In genomic region chr18:48140738-48141137, GRCh38 we compare ENCODE assay signal across 1 cellular context.
TF ChIP-seq lines count a peak whose summit lies in the region.

No MANE protein-coding gene starts in this region.

TF ChIP-seq in H1, 55 proteins besides CTCF, POLR2A, EP300 and RAD21 (continued from another document):
- TF ChIP-seq, protein P1, sequence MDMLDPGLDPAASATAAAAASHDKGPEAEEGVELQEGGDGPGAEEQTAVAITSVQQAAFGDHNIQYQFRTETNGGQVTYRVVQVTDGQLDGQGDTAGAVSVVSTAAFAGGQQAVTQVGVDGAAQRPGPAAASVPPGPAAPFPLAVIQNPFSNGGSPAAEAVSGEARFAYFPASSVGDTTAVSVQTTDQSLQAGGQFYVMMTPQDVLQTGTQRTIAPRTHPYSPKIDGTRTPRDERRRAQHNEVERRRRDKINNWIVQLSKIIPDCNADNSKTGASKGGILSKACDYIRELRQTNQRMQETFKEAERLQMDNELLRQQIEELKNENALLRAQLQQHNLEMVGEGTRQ (IDR thresholded peaks at IDR 0.05; ENCODE audit: low read length) = no peak
- TF ChIP-seq RFX5 (IDR thresholded peaks at IDR 0.05; ENCODE audit: borderline replicate concordance, low read depth, low read length) = no peak
- no peak for TF ChIP-seq CREB1 (IDR thresholded peaks at IDR 0.05)
- no peak for TF ChIP-seq HDAC6 (IDR thresholded peaks at IDR 0.05; ENCODE audit: low read depth, low read length)
